ENCODE assay signal across 1 cellular context in the genomic region with DNA sequence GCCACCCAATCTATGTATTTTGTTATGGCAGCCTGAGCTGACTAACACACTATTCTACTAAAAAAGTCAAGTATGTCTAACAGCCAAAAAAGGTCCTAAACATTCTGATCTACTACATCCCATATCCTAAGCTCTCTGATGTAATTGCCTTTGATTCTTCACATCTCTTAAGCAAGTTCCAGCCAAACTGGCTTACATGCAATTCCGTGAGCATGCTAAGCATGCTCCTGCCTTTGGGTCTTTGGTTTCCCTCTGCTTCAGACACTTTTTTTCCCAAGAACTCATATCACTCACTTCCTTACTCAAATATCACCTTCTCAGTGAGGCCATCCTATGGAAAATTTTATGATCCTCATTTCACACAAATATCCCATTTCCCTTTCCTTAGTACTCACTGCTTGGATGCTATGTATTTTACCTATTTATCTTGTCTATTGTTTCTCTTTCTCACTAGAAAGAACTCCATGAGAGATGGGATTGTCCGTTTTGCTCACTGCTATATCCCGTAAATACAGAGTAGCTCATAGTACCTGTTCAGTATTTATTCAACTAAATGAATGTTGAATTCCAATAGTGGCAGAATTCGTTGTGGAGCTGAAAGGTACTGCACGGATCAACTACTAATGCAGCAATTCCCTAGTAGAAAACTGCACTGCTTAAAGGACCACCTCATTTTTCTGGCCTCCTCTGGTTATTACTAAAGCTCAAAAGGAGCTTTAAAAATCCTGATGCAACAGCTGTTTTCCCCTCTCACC.
A peak's percentile ranks its signal among the peaks of the same experiment; 100 is the strongest.
TF ChIP-seq lines count a peak whose summit lies in the region.

No MANE protein-coding gene starts in this region.

TF ChIP-seq in GM12878, 131 proteins besides CTCF, POLR2A, EP300 and RAD21 (continued from another document):
- TF ChIP-seq, protein P1, sequence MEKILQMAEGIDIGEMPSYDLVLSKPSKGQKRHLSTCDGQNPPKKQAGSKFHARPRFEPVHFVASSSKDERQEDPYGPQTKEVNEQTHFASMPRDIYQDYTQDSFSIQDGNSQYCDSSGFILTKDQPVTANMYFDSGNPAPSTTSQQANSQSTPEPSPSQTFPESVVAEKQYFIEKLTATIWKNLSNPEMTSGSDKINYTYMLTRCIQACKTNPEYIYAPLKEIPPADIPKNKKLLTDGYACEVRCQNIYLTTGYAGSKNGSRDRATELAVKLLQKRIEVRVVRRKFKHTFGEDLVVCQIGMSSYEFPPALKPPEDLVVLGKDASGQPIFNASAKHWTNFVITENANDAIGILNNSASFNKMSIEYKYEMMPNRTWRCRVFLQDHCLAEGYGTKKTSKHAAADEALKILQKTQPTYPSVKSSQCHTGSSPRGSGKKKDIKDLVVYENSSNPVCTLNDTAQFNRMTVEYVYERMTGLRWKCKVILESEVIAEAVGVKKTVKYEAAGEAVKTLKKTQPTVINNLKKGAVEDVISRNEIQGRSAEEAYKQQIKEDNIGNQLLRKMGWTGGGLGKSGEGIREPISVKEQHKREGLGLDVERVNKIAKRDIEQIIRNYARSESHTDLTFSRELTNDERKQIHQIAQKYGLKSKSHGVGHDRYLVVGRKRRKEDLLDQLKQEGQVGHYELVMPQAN (conservative IDR thresholded peaks at IDR 0.05) = 0 out of 2 replicates have a peak, but pooled peaks have one; percentile 35
- TF ChIP-seq STAT1 (conservative IDR thresholded peaks at IDR 0.05) = no peak
